8 cellular contexts compared by ENCODE assay signal in genomic region chr5:38666668-38667498, GRCh38.
DNase-seq lines count a peak whose midpoint lies in the region; ATAC-seq and TF ChIP-seq lines count a peak whose summit lies in the region.

No MANE protein-coding gene starts in this region.

- intact Hi-C loops in left ventricle myocardium inferior (cut with micrococcal nuclease) = loop anchor here (10.0 kb wide), 2 partner anchors 112 to 138 kb away; partner anchors contain the start of gene LIFR

- H3K4me3 ChIP-seq in left ventricle myocardium inferior = no peak overlapping the region
- no peak overlapping the region for H3K4me3 ChIP-seq in thoracic aorta

- H3K9me3 ChIP-seq in left ventricle myocardium inferior (replicated peaks) (no peaks in the 10 kb centered on the region), thoracic aorta (no peaks in the 10 kb centered on the region)

- peak; percentile 86 for TF ChIP-seq CTCF in left ventricle myocardium inferior (IDR thresholded peaks at IDR 0.05; ENCODE audit: borderline replicate concordance)
- peak; percentile 83 for TF ChIP-seq CTCF in thoracic aorta (IDR thresholded peaks at IDR 0.05)

- ATAC-seq in thoracic aorta (ENCODE audit: insufficient number of reproducible peaks, low FRiP score, low read depth) (peak; percentile 87), GM19395 (IDR thresholded peaks at IDR 0.05; ENCODE audit: unreplicated experiment) (no peak)

- H3K27me3 ChIP-seq in left ventricle myocardium inferior (ENCODE audit: low read depth) = no peaks in the 10 kb centered on the region
- H3K27me3 ChIP-seq in thoracic aorta (replicated peaks; ENCODE audit: insufficient read depth) = no peaks in the 10 kb centered on the region

- H3K4me1 ChIP-seq in left ventricle myocardium inferior (peaks cover 28% of the 10 kb centered on the region), thoracic aorta (ENCODE audit: control insufficient read depth in 1 of 2, low read depth in 2 of 2) (peaks cover 20 to 43% of the 10 kb centered on the region in 2 donors)

- no peaks in the 10 kb centered on the region for H3K36me3 ChIP-seq in left ventricle myocardium inferior
- no peaks in the 10 kb centered on the region for H3K36me3 ChIP-seq in thoracic aorta

- H3K27ac ChIP-seq in left ventricle myocardium inferior (replicated peaks) (peak overlapping the region; percentile 70), thoracic aorta (peak overlapping the region; percentile 75 to 85)

- peak; percentile 37 for DNase-seq in NCI-H2196 (lab: John Stamatoyannopoulos, UW; ENCODE audit: unreplicated experiment)
- no peak for DNase-seq in NCI-H2196 treated with DMSO at 0.1 percent for 48 hours (lab: John Stamatoyannopoulos, UW; ENCODE audit: unreplicated experiment)
- peak; percentile 12 for DNase-seq in SW480 (ENCODE audit: low spot score)
- peak; percentile 43 for DNase-seq in left ventricle myocardium inferior
- DNase-seq in thoracic aorta (ENCODE audit: low spot score) = no peak
- no peak for DNase-seq in NCI-H524 treated with DMSO at 0.1 percent for 48 hours (lab: John Stamatoyannopoulos, UW)
- no peak for DNase-seq in CD1c-positive myeloid dendritic cell (ENCODE audit: extremely low spot score)

Comparison
In these comparisons a context has a peak if more than half of its experiments do, and no peak if none do; other contexts are left out.
1. DNase-seq: peak in NCI-H2196 (single experiment), SW480 (single experiment) and left ventricle myocardium inferior (single experiment); none in NCI-H2196 treated with DMSO at 0.1 percent for 48 hours (single experiment), thoracic aorta (single experiment), NCI-H524 treated with DMSO at 0.1 percent for 48 hours (single experiment) and CD1c-positive myeloid dendritic cell (single experiment).